In genomic region chr15:50425219-50425618, GRCh38 we compare ENCODE assay signal across 8 cellular contexts. TPM values are rescaled to one million over a fixed set of nuclear protein-coding genes. Genes with fewer than 3 reads are reported as not detected.
A peak's percentile ranks its signal among the peaks of the same experiment; 100 is the strongest.
DNase-seq lines count a peak whose midpoint lies in the region; ATAC-seq and TF ChIP-seq lines count a peak whose summit lies in the region.

No MANE protein-coding gene starts in this region.

- H3K27me3 Mint-ChIP-seq in IgD-negative memory B cell, result no peaks in the 10 kb centered on the region
- no peaks in the 10 kb centered on the region for H3K27me3 Mint-ChIP-seq in chondrocyte (ENCODE audit: low read depth)

- no peak for ATAC-seq in GM19035 (IDR thresholded peaks at IDR 0.05; ENCODE audit: unreplicated experiment)
- ATAC-seq in HG02588 (IDR thresholded peaks at IDR 0.05; ENCODE audit: unreplicated experiment), result no peak

- POLR2A ChIA-PET in AG04450 (lab: Yijun Ruan, JAX), result interaction anchor here (0.6 to 1.5 kb wide), 3 partner anchors 70 to 109 kb away, joined by 3 to 4 read pairs (median 3); no protein-coding TSS in a partner anchor

- H3K4me3 Mint-ChIP-seq in IgD-negative memory B cell, result peak overlapping the region; percentile 97 to 99 (median 98)
- H3K4me3 Mint-ChIP-seq in chondrocyte (ENCODE audit: unreplicated experiment), result peak overlapping the region; percentile 82

- peaks cover 0 to 23% of the 10 kb centered on the region in 2 donors for H3K4me1 ChIP-seq in muscle layer of duodenum (ENCODE audit: control insufficient read depth in 1 of 2, insufficient read depth in 2 of 2, low read length in 2 of 2)

- no peak for DNase-seq in AG04450 (ENCODE audit: low read depth, low spot score)
- DNase-seq in chondrocyte (ENCODE audit: low spot score), result no peak
- DNase-seq in NCI-H2081 treated with DMSO at 0.1 percent for 48 hours (lab: John Stamatoyannopoulos, UW), result no peak
- no peak for DNase-seq in activated gamma-delta T cell treated with Interleukin-2 at 50 U/mL for 16 hours

- TF ChIP-seq CTCF in AG04450 (IDR thresholded peaks at IDR 0.05; ENCODE audit: low read depth, low read length), result no peak
- TF ChIP-seq CTCF in chondrocyte (IDR thresholded peaks at IDR 0.05), result no peak

- H3K36me3 Mint-ChIP-seq in IgD-negative memory B cell, result peaks cover 3% of the 10 kb centered on the region
- H3K36me3 Mint-ChIP-seq in chondrocyte (ENCODE audit: low read depth), result peaks cover 1% of the 10 kb centered on the region

- CTCF ChIA-PET in AG04450 (lab: Charles Lee), result no interaction called here

- H3K27me3 ChIP-seq in AG04450 (ENCODE audit: control insufficient read depth, insufficient read depth, low read length) (no peaks in the 10 kb centered on the region), muscle layer of duodenum (ENCODE audit: low read depth, low read length) (no peaks in the 10 kb centered on the region)

- H3K27ac ChIP-seq in AG04450 (ENCODE audit: low read depth, low read length), result no peak overlapping the region
- H3K27ac ChIP-seq in muscle layer of duodenum (ENCODE audit: low read length), result peak overlapping the region; percentile 98

- H3K4me3 ChIP-seq in AG04450 (ENCODE audit: low read depth, low read length) (peak overlapping the region; percentile 98), muscle layer of duodenum (ENCODE audit: low read depth in 1 of 2, low read length in 2 of 2) (peak overlapping the region; percentile 90 to 98)

- H3K36me3 ChIP-seq in muscle layer of duodenum (ENCODE audit: control insufficient read depth in 1 of 2, insufficient read depth in 2 of 2, low read length in 2 of 2), result no peaks in the 10 kb centered on the region

- H3K27ac Mint-ChIP-seq in IgD-negative memory B cell, result peak overlapping the region in 2 of 3 donors; percentile 96 to 97
- H3K27ac Mint-ChIP-seq in chondrocyte (ENCODE audit: unreplicated experiment), result peak overlapping the region; percentile 29

- no peaks in the 10 kb centered on the region for H3K9me3 Mint-ChIP-seq in IgD-negative memory B cell
- no peaks in the 10 kb centered on the region for H3K9me3 Mint-ChIP-seq in chondrocyte (ENCODE audit: low read depth)

- H3K9me3 ChIP-seq in AG04450 (ENCODE audit: control insufficient read depth, insufficient read depth, low read length) (no peaks in the 10 kb centered on the region; the same call in 1 of the 2 replicates), muscle layer of duodenum (ENCODE audit: control insufficient read depth in 1 of 2, low read length in 2 of 2) (no peaks in the 10 kb centered on the region)

- H3K4me1 Mint-ChIP-seq in IgD-negative memory B cell (peaks cover 20 to 26% (median 24%) of the 10 kb centered on the region in 3 donors), chondrocyte (ENCODE audit: low read depth) (peaks cover 13% of the 10 kb centered on the region)

RNA-seq across cellular contexts. Expression of gene USP8, which starts 1.0 kb away (rescaled TPM):
- 46.8 and 65.0 TPM in 2 replicates for polyA plus RNA-seq in AG04450 (2011; rRNA removed)
- polyA minus RNA-seq in AG04450 (2011; rRNA and poly(A)+ RNA removed), result 61.9 and 65.6 TPM in 2 replicates
- 60.9 TPM for polyA plus RNA-seq in IgD-negative memory B cell
- 43.7 to 53.7 TPM (median 43.7 TPM) in 3 replicates for total RNA-seq in chondrocyte
